ENCODE assay signal across 1 cellular context in the genomic region with DNA sequence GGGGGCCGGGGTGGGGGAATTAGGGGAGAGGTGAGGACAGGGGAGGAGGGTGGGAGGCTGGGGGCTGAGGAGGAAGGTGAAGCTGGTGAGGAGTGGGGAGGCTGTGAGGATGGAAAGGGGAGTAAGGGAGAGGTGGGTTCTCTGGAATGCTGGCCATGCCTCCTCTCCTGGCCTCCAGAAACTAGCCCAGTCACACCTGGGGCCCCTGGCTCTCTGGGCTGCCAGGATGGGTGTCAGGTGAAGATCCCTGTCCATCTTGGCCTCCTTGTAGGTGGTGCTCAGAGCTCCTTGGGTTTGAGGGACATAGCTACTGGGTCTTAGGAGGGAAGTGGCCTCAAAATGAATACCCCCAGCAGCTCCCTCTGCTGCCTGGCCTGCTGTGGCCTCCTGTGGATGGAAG.
TF ChIP-seq lines count a peak whose summit lies in the region.

No MANE protein-coding gene starts in this region.

TF ChIP-seq in HepG2, 621 proteins besides CTCF, POLR2A, EP300 and RAD21:
- TF ChIP-seq ZNF30 (CRISPR knock-in tag; IDR thresholded peaks at IDR 0.05), result no peak
- no peak for TF ChIP-seq ZNF326 (CRISPR knock-in tag; IDR thresholded peaks at IDR 0.05; ENCODE audit: borderline replicate concordance)
- peak; percentile 24; the same call in 1 of the 2 replicates for TF ChIP-seq STAG1 (CRISPR knock-in tag; IDR thresholded peaks at IDR 0.05)
